5 cellular contexts compared by ENCODE assay signal in the genomic region with DNA sequence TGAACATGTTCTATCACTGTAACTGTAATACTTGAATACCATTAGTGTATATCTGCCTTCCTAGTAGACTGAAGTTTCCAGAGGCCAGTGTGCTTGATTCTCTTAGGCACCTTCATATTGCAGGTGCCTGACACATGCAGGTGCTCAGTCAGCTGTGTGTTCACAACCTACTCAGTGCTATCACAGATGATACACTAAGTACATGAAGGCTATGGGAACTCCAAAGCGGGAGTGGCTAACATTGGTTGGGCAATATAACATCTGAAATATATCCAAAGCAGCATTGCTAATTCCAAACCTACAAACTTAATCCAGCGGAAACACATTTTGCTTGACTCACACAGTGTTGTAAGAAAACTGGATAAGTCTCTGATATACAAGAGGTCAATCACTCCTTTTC.
"Had no signal": no experiment of that assay in that cellular context is flagged by ENCODE, and none has a peak within 500 bp of the region (broad histone marks: within the 10 kb centered on the region; RNA-seq: fewer than 3 reads in every experiment).

No MANE protein-coding gene starts in this region.

- ATAC-seq: HepG2, K562 had no signal

- DNase-seq: IMR-90, KBM-7 had no signal

- H3K27ac ChIP-seq: HL-60 had no signal

- H3K4me3 ChIP-seq: K562 had no signal
